In the genomic region with DNA sequence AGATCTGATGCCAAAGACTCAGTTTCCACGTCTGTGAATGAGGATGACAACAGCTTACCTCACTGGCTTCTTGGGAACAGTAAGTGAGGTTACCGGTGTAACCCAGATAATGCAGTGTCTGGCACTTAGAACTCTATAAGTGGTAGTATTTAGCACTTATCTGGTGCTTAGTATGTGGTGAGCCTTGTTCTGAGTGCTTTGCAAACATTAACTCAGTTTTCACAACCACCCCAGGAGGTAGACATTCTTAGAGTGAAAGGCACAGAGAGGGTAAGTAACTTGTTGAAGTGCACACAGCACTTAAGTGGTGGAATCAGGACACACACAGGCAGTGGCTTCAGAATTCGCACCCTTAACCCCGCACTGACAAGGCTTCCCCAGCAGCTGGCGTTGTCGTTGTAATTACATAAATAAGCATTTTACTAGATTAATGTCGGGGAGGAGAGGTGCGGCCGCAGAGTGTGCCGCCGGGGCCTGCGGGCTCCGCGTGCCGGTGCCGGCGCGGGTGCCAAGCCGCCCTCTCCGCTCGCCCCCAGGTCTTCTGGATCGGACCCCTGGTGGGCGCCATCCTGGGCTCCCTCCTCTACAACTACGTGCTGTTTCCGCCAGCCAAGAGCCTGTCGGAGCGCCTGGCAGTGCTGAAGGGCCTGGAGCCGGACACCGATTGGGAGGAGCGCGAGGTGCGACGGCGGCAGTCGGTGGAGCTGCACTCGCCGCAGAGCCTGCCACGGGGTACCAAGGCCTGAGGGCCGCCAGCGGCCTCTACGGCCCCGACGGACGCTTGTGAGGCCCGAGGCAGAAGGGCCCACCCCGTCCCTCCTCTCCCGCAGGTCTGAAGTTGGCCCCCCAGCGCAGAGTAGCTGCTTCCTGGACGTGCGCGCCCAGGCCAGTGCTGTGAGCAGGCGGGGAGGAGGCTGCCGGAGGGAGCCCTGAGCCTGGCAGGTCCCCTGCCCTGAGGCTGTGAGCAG, we compare ENCODE assay signal across 1 cellular context.
TF ChIP-seq lines count a peak whose summit lies in the region.

No MANE protein-coding gene starts in this region.

TF ChIP-seq in K562, 482 proteins besides CTCF, POLR2A, EP300 and RAD21:
- TF ChIP-seq KDM1A (IDR thresholded peaks at IDR 0.05) (peak in 1 of 2 experiments; percentile 34; a peak in 1 of 4 replicates), SMARCA5 (IDR thresholded peaks at IDR 0.05) (0 out of 2 replicates have a peak, but pooled peaks have one; percentile 29), BCOR (IDR thresholded peaks at IDR 0.05) (peak; percentile 63; the same call in 1 of the 2 replicates), ZC3H4 (CRISPR knock-in tag; IDR thresholded peaks at IDR 0.05; ENCODE audit: borderline replicate concordance) (no peak), ZBTB33 (CRISPR knock-in tag; IDR thresholded peaks at IDR 0.05) (peak; percentile 70; the same call in 1 of the 2 replicates), CGGBP1 (CRISPR knock-in tag; IDR thresholded peaks at IDR 0.05) (no peak), DACH1 (IDR thresholded peaks at IDR 0.05; ENCODE audit: partially characterized antibody) (no peak), NR3C1 (CRISPR knock-in tag; IDR thresholded peaks at IDR 0.05) (no peak), BRD9 (IDR thresholded peaks at IDR 0.05; ENCODE audit: low read depth, partially characterized antibody) (no peak), NFE2L1 (tag; IDR thresholded peaks at IDR 0.05; ENCODE audit: borderline replicate concordance, low read depth) (no peak), ZFP36 (IDR thresholded peaks at IDR 0.05; ENCODE audit: low read depth, low read length, partially characterized antibody) (peak; percentile 79), RBM25 (IDR thresholded peaks at IDR 0.05; ENCODE audit: low read depth, low read length, severe bottlenecking) (peak; percentile 74)
- TF ChIP-seq, protein P1, sequence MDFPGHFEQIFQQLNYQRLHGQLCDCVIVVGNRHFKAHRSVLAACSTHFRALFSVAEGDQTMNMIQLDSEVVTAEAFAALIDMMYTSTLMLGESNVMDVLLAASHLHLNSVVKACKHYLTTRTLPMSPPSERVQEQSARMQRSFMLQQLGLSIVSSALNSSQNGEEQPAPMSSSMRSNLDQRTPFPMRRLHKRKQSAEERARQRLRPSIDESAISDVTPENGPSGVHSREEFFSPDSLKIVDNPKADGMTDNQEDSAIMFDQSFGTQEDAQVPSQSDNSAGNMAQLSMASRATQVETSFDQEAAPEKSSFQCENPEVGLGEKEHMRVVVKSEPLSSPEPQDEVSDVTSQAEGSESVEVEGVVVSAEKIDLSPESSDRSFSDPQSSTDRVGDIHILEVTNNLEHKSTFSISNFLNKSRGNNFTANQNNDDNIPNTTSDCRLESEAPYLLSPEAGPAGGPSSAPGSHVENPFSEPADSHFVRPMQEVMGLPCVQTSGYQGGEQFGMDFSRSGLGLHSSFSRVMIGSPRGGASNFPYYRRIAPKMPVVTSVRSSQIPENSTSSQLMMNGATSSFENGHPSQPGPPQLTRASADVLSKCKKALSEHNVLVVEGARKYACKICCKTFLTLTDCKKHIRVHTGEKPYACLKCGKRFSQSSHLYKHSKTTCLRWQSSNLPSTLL (IDR thresholded peaks at IDR 0.05): no peak
- TF ChIP-seq, protein P2, sequence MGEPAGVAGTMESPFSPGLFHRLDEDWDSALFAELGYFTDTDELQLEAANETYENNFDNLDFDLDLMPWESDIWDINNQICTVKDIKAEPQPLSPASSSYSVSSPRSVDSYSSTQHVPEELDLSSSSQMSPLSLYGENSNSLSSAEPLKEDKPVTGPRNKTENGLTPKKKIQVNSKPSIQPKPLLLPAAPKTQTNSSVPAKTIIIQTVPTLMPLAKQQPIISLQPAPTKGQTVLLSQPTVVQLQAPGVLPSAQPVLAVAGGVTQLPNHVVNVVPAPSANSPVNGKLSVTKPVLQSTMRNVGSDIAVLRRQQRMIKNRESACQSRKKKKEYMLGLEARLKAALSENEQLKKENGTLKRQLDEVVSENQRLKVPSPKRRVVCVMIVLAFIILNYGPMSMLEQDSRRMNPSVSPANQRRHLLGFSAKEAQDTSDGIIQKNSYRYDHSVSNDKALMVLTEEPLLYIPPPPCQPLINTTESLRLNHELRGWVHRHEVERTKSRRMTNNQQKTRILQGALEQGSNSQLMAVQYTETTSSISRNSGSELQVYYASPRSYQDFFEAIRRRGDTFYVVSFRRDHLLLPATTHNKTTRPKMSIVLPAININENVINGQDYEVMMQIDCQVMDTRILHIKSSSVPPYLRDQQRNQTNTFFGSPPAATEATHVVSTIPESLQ (CRISPR knock-in tag; IDR thresholded peaks at IDR 0.05): no peak
